9 cellular contexts compared by ENCODE assay signal in genomic region chr10:43398939-43399871, GRCh38. TPM values are rescaled to one million over a fixed set of nuclear protein-coding genes. Genes with fewer than 3 reads are reported as not detected.
A peak's percentile ranks its signal among the peaks of the same experiment; 100 is the strongest.
DNase-seq lines count a peak whose midpoint lies in the region; ATAC-seq, FAIRE-seq and TF ChIP-seq lines count a peak whose summit lies in the region.
"Had no signal": no experiment of that assay in that cellular context is flagged by ENCODE, and none has a peak within 500 bp of the region (broad histone marks: within the 10 kb centered on the region; RNA-seq: fewer than 3 reads in every experiment).

No MANE protein-coding gene starts in this region.

- H3K27me3 Mint-ChIP-seq in activated T-helper 1 cell treated with anti-CD3 and anti-CD28 coated beads, Interleukin-12 subunit alpha, Interleukin-12 subunit beta, Interleukin-2, Interleukin-4 antibody, amounts not matched to agents 30 ng/mL and 10 ng/mL and 1 ng/mL, durations not matched to agents 14 hours and 24 hours and 36 hours (ENCODE audit: insufficient read depth): no peaks in the 10 kb centered on the region
- no peaks in the 10 kb centered on the region for H3K27me3 Mint-ChIP-seq in memory B cell

- H3K27me3 ChIP-seq in BLaER1 (no peaks in the 10 kb centered on the region), HUES6 (ENCODE audit: control insufficient read depth, insufficient read depth, low read length) (no peaks in the 10 kb centered on the region), prostate gland (replicated peaks; ENCODE audit: insufficient read depth) (no peaks in the 10 kb centered on the region)

- peak overlapping the region; percentile 98 for H3K27ac ChIP-seq in BLaER1
- H3K27ac ChIP-seq in HUES6 (ENCODE audit: low read depth, low read length): no peak overlapping the region
- H3K27ac ChIP-seq in prostate gland: no peak overlapping the region

- H3K9me3 Mint-ChIP-seq in activated T-helper 1 cell treated with anti-CD3 and anti-CD28 coated beads, Interleukin-12 subunit alpha, Interleukin-12 subunit beta, Interleukin-2, Interleukin-4 antibody, amounts not matched to agents 30 ng/mL and 10 ng/mL and 1 ng/mL, durations not matched to agents 14 hours and 24 hours and 36 hours: no peaks in the 10 kb centered on the region
- no peaks in the 10 kb centered on the region for H3K9me3 Mint-ChIP-seq in memory B cell

- peaks cover 52% of the 10 kb centered on the region for H3K36me3 ChIP-seq in BLaER1
- H3K36me3 ChIP-seq in HUES6 (ENCODE audit: control insufficient read depth, insufficient read depth, low read length): peaks cover 36% of the 10 kb centered on the region
- H3K36me3 ChIP-seq in prostate gland: no peaks in the 10 kb centered on the region

- whole genome bisulfite sequencing in prostate gland: 74% methylated on average over 3 of the region's 3 CpGs

- peak overlapping the region; percentile 89; the same call in 1 of the 2 replicates for H3K4me3 ChIP-seq in BLaER1
- 0 out of 2 replicates have a peak overlapping the region, but pooled peaks have one; percentile 9 for H3K4me3 ChIP-seq in HUES6 (ENCODE audit: low read depth, low read length)
- no peak overlapping the region for H3K4me3 ChIP-seq in prostate gland

- peak overlapping the region; percentile 90 for H3K4me3 Mint-ChIP-seq in activated T-helper 1 cell treated with anti-CD3 and anti-CD28 coated beads, Interleukin-12 subunit alpha, Interleukin-12 subunit beta, Interleukin-2, Interleukin-4 antibody, amounts not matched to agents 30 ng/mL and 10 ng/mL and 1 ng/mL, durations not matched to agents 14 hours and 24 hours and 36 hours
- H3K4me3 Mint-ChIP-seq in memory B cell: peak overlapping the region; percentile 41

- no peak for ATAC-seq in memory B cell (ENCODE audit: low read depth)

- H3K27ac Mint-ChIP-seq in activated T-helper 1 cell treated with anti-CD3 and anti-CD28 coated beads, Interleukin-12 subunit alpha, Interleukin-12 subunit beta, Interleukin-2, Interleukin-4 antibody, amounts not matched to agents 30 ng/mL and 10 ng/mL and 1 ng/mL, durations not matched to agents 14 hours and 24 hours and 36 hours: peak overlapping the region; percentile 94
- peak overlapping the region; percentile 92 for H3K27ac Mint-ChIP-seq in memory B cell

- H3K9ac ChIP-seq in BLaER1 (peak overlapping the region; percentile 37), HUES6 (ENCODE audit: low read length) (no peak overlapping the region)

- H3K4me1 ChIP-seq in BLaER1: peaks cover 80% of the 10 kb centered on the region
- peaks cover 52% of the 10 kb centered on the region for H3K4me1 ChIP-seq in HUES6 (ENCODE audit: control insufficient read depth, insufficient read depth, low read length)
- H3K4me1 ChIP-seq in prostate gland (replicated peaks): peaks cover 3% of the 10 kb centered on the region

- no peak for FAIRE-seq in urothelium cell line (lab: Jason Lieb, UNC)

- H3K9me3 ChIP-seq in BLaER1 (no peaks in the 10 kb centered on the region), HUES6 (ENCODE audit: control insufficient read depth, insufficient read depth, low read depth, low read length) (no peaks in the 10 kb centered on the region), prostate gland (no peaks in the 10 kb centered on the region)

- no peak for TF ChIP-seq CTCF in prostate gland (IDR thresholded peaks at IDR 0.05)

- peaks cover 96% of the 10 kb centered on the region for H4K20me1 ChIP-seq in BLaER1

- TF ChIP-seq POLR2A in prostate gland (IDR thresholded peaks at IDR 0.05): no peak

- H3K4me1 Mint-ChIP-seq in activated T-helper 1 cell treated with anti-CD3 and anti-CD28 coated beads, Interleukin-12 subunit alpha, Interleukin-12 subunit beta, Interleukin-2, Interleukin-4 antibody, amounts not matched to agents 30 ng/mL and 10 ng/mL and 1 ng/mL, durations not matched to agents 14 hours and 24 hours and 36 hours (ENCODE audit: low read depth): peaks cover 83% of the 10 kb centered on the region
- peaks cover 58% of the 10 kb centered on the region for H3K4me1 Mint-ChIP-seq in memory B cell

- DNase-seq in activated T-helper 1 cell treated with anti-CD3 and anti-CD28 coated beads, Interleukin-12 subunit alpha, Interleukin-12 subunit beta, Interleukin-2, Interleukin-4 antibody, amounts not matched to agents 30 ng/mL and 10 ng/mL and 1 ng/mL, durations not matched to agents 14 hours and 24 hours and 36 hours (ENCODE audit: low spot score): no peak
- DNase-seq in memory B cell (ENCODE audit: low spot score in 2 of 2): no peak
- DNase-seq in prostate gland (ENCODE audit: low spot score): no peak
- DNase-seq in stimulated activated CD8-positive, alpha-beta memory T cell treated with anti-CD3 and anti-CD28 coated beads, Interleukin-4, amount 100 ng/mL, for 48 hours: no peak
- DNase-seq in urothelium cell line (ENCODE audit: low spot score): no peak
- no peak for DNase-seq in DMS79 treated with DMSO at 0.1 percent for 48 hours (lab: John Stamatoyannopoulos, UW)

- intact Hi-C loops in activated T-helper 1 cell treated with anti-CD3 and anti-CD28 coated beads, Interleukin-12 subunit alpha, Interleukin-12 subunit beta, Interleukin-2, Interleukin-4 antibody, amounts not matched to agents 30 ng/mL and 10 ng/mL and 1 ng/mL, durations not matched to agents 14 hours and 24 hours and 36 hours (cut with micrococcal nuclease): loop anchor here (2.0 to 10.0 kb wide), 3 partner anchors 107 to 760 kb away; partner anchors contain the start of genes BMS1 and ZNF33B
- intact Hi-C loops in prostate gland (cut with DNase I): no loop called here

- peaks cover 51% of the 10 kb centered on the region for H3K36me3 Mint-ChIP-seq in activated T-helper 1 cell treated with anti-CD3 and anti-CD28 coated beads, Interleukin-12 subunit alpha, Interleukin-12 subunit beta, Interleukin-2, Interleukin-4 antibody, amounts not matched to agents 30 ng/mL and 10 ng/mL and 1 ng/mL, durations not matched to agents 14 hours and 24 hours and 36 hours (ENCODE audit: low read depth)
- H3K36me3 Mint-ChIP-seq in memory B cell: peaks cover 14% of the 10 kb centered on the region

- peak overlapping the region; percentile 94 for H3K4me2 ChIP-seq in BLaER1

RNA-seq across cellular contexts. Expression of gene HNRNPF, which starts 9.8 kb away (rescaled TPM):
- 499 and 501 TPM in 2 replicates for total RNA-seq in activated T-helper 1 cell treated with anti-CD3 and anti-CD28 coated beads, Interleukin-12 subunit alpha, Interleukin-12 subunit beta, Interleukin-2, Interleukin-4 antibody, amounts not matched to agents 30 ng/mL and 10 ng/mL and 1 ng/mL, durations not matched to agents 14 hours and 24 hours and 36 hours
- total RNA-seq in prostate gland: 100 to 1,000 TPM; 175 to 199 TPM

RNA-seq across cellular contexts. Expression of gene FXYD4, which starts 27.8 kb away (rescaled TPM):
- total RNA-seq in activated T-helper 1 cell treated with anti-CD3 and anti-CD28 coated beads, Interleukin-12 subunit alpha, Interleukin-12 subunit beta, Interleukin-2, Interleukin-4 antibody, amounts not matched to agents 30 ng/mL and 10 ng/mL and 1 ng/mL, durations not matched to agents 14 hours and 24 hours and 36 hours: 0.44 TPM in 1 of 2 replicates, not detected in the other
- not detected for total RNA-seq in prostate gland
- total RNA-seq: HT1080 had no signal

RNA-seq across cellular contexts. Expression of gene ZNF487, which starts 37.7 kb away (rescaled TPM):
- total RNA-seq in activated T-helper 1 cell treated with anti-CD3 and anti-CD28 coated beads, Interleukin-12 subunit alpha, Interleukin-12 subunit beta, Interleukin-2, Interleukin-4 antibody, amounts not matched to agents 30 ng/mL and 10 ng/mL and 1 ng/mL, durations not matched to agents 14 hours and 24 hours and 36 hours: 1.8 and 2.0 TPM in 2 replicates
- 10 to 100 TPM in 1 of 2 donors, 1 to 10 TPM in 1; 6.6 to 12.5 TPM for total RNA-seq in prostate gland

Comparison
In these comparisons a context has a peak if more than half of its experiments do, and no peak if none do; other contexts are left out.
1. H3K4me3 ChIP-seq: peak in BLaER1 (single experiment) and HUES6 (single experiment); none in prostate gland (0 of 2).